Comparison of ENCODE assay signal across 13 cellular contexts in genomic region chr1:151906324-151906645, GRCh38. TPM values are rescaled to one million over a fixed set of nuclear protein-coding genes. Genes with fewer than 3 reads are reported as not detected.
DNase-seq lines count a peak whose midpoint lies in the region; ATAC-seq, FAIRE-seq and TF ChIP-seq lines count a peak whose summit lies in the region.
"Not testable (repeated sequence)": the region's sequence is repeated elsewhere in the genome, so short reads cannot be mapped to it uniquely, and the experiment has no call there.
"Had no signal": no experiment of that assay in that cellular context is flagged by ENCODE, and none has a peak within 500 bp of the region (broad histone marks: within the 10 kb centered on the region; RNA-seq: fewer than 3 reads in every experiment).

No MANE protein-coding gene starts in this region.

- not testable (repeated sequence) for H3K27me3 Mint-ChIP-seq in CD4-positive, alpha-beta T cell; T-helper 17 cell; activated CD4-positive, alpha-beta T cell treated with anti-CD3 and anti-CD28 coated beads for 36 hours; activated CD8-positive, alpha-beta T cell treated with anti-CD3 and anti-CD28 coated beads, Interleukin-2, amount 10 ng/mL, durations not matched to agents 7 days and 5 days (ENCODE audit: low read depth); activated naive CD4-positive, alpha-beta T cell treated with anti-CD3 and anti-CD28 coated beads, Interleukin-2, amount 10 ng/mL, durations not matched to agents 7 days and 5 days

- H3K4me1 Mint-ChIP-seq in CD4-positive, alpha-beta T cell (ENCODE audit: low read depth), result peaks cover 69% of the 10 kb centered on the region
- peaks cover 41% of the 10 kb centered on the region for H3K4me1 Mint-ChIP-seq in T-helper 17 cell
- peaks cover 63% of the 10 kb centered on the region for H3K4me1 Mint-ChIP-seq in activated CD4-positive, alpha-beta T cell treated with anti-CD3 and anti-CD28 coated beads for 36 hours
- H3K4me1 Mint-ChIP-seq in activated CD8-positive, alpha-beta T cell treated with anti-CD3 and anti-CD28 coated beads, Interleukin-2, amount 10 ng/mL, durations not matched to agents 7 days and 5 days (ENCODE audit: low read depth), result peaks cover 62% of the 10 kb centered on the region
- H3K4me1 Mint-ChIP-seq in activated naive CD4-positive, alpha-beta T cell treated with anti-CD3 and anti-CD28 coated beads, Interleukin-2, amount 10 ng/mL, durations not matched to agents 7 days and 5 days, result peaks cover 62% of the 10 kb centered on the region

- not testable (repeated sequence) for BruUV-seq in K562 (replicated peaks; lab: Mats Ljungman, UMichigan)

- intact Hi-C loops in CD4-positive, alpha-beta T cell (cut with DNase I, micrococcal nuclease); K562 (cut with micrococcal nuclease); kidney (cut with DNase I): not testable (repeated sequence)
- intact Hi-C loops in activated CD4-positive, alpha-beta T cell treated with anti-CD3 and anti-CD28 coated beads for 36 hours (cut with DNase I, micrococcal nuclease), result loop anchor here in 1 of 2 experiments (5.0 kb wide), 2 partner anchors 294 to 449 kb away; partner anchors contain the start of genes POGZ and SNX27

- not testable (repeated sequence) for ATAC-seq in CD4-positive, alpha-beta T cell (ENCODE audit: poor library complexity); T-helper 17 cell; activated CD4-positive, alpha-beta T cell treated with anti-CD3 and anti-CD28 coated beads for 36 hours; activated CD8-positive, alpha-beta T cell treated with anti-CD3 and anti-CD28 coated beads, Interleukin-2, amount 10 ng/mL, durations not matched to agents 7 days and 5 days; K562

- H3K18ac ChIP-seq in trophoblast cell (ENCODE audit: low read length), result not testable (repeated sequence)

- peaks cover 12% of the 10 kb centered on the region for H3K79me1 ChIP-seq in trophoblast cell (ENCODE audit: low read length)

- H3K23ac ChIP-seq in trophoblast cell (ENCODE audit: low read length), result not testable (repeated sequence)

- not testable (repeated sequence) for H4K12ac ChIP-seq in trophoblast cell (ENCODE audit: low read depth, low read length)

- not testable (repeated sequence) for H3K27me3 ChIP-seq in CD4-positive, alpha-beta T cell (ENCODE audit: control insufficient read depth, insufficient read depth, low read length); K562 (ENCODE audit: control insufficient read depth in 2 of 2, insufficient read depth in 2 of 2, low read length in 2 of 2); trophoblast cell (ENCODE audit: insufficient read depth, low read length)

- not testable (repeated sequence) for H3K14ac ChIP-seq in trophoblast cell (ENCODE audit: low read length)

- H4K8ac ChIP-seq in trophoblast cell (ENCODE audit: low read depth, low read length), result not testable (repeated sequence)

- H4K20me1 ChIP-seq in K562 (replicated peaks; ENCODE audit: control insufficient read depth, insufficient read depth, low read length), result not testable (repeated sequence)

- not testable (repeated sequence) for DNase-seq in CD4-positive, alpha-beta T cell; T-helper 17 cell; activated CD4-positive, alpha-beta T cell treated with anti-CD3 and anti-CD28 coated beads for 36 hours; activated CD8-positive, alpha-beta T cell treated with anti-CD3 and anti-CD28 coated beads, Interleukin-2, amount 10 ng/mL, durations not matched to agents 7 days and 5 days; activated naive CD4-positive, alpha-beta T cell treated with anti-CD3 and anti-CD28 coated beads, Interleukin-2, amount 10 ng/mL, durations not matched to agents 7 days and 5 days; K562 (ENCODE audit: extremely low read depth in 1 of 4, low spot score in 3 of 4); trophoblast cell
- DNase-seq in kidney, result peak; percentile 75

- not testable (repeated sequence) for H3K4me3 Mint-ChIP-seq in CD4-positive, alpha-beta T cell; activated CD4-positive, alpha-beta T cell treated with anti-CD3 and anti-CD28 coated beads for 36 hours; activated CD8-positive, alpha-beta T cell treated with anti-CD3 and anti-CD28 coated beads, Interleukin-2, amount 10 ng/mL, durations not matched to agents 7 days and 5 days; activated naive CD4-positive, alpha-beta T cell treated with anti-CD3 and anti-CD28 coated beads, Interleukin-2, amount 10 ng/mL, durations not matched to agents 7 days and 5 days
- peak overlapping the region; percentile 49 for H3K4me3 Mint-ChIP-seq in T-helper 17 cell

- not testable (repeated sequence) for H3K4ac ChIP-seq in trophoblast cell (ENCODE audit: low read depth, low read length)

- not testable (repeated sequence) for H2BK120ac ChIP-seq in trophoblast cell (ENCODE audit: insufficient read depth, low read length, poor library complexity)

- POLR2A ChIA-PET in CD4-positive, alpha-beta T cell (lab: Charles Lee), result interaction anchor here (0.6 to 8.1 kb wide), 2 partner anchors 9 to 244 kb away, joined by 3 to 106 read pairs; no protein-coding TSS in a partner anchor
- POLR2A ChIA-PET in activated CD4-positive, alpha-beta T cell treated with anti-CD3 and anti-CD28 coated beads for 36 hours (lab: Charles Lee), result not testable (repeated sequence)
- POLR2A ChIA-PET in activated CD8-positive, alpha-beta T cell treated with anti-CD3 and anti-CD28 coated beads, Interleukin-2, amount 10 ng/mL, durations not matched to agents 7 days and 5 days (lab: Charles Lee), result interaction anchor here (1.3 to 4.1 kb wide), 2 partner anchors 8 to 40 kb away, joined by 3 to 30 read pairs; no protein-coding TSS in a partner anchor
- POLR2A ChIA-PET in K562 (lab: Yijun Ruan, JAX), result interaction anchor here (0.8 to 1.9 kb wide), 2 partner anchors 10 to 66 kb away, joined by 3 to 6 read pairs; no protein-coding TSS in a partner anchor

- H2BK12ac ChIP-seq in trophoblast cell (ENCODE audit: low read length), result not testable (repeated sequence)

- WGBS in K562 (ENCODE audit: insufficient coverage, low coverage, missing lambda C conversion rate), result 61% methylated on average over 12 of the region's 14 CpGs
- no CpG with 5 or more reads among the region's 14 CpGs for whole genome bisulfite sequencing in trophoblast cell (ENCODE audit: extremely low coverage, insufficient coverage, insufficient read length)

- H3K36me3 Mint-ChIP-seq in CD4-positive, alpha-beta T cell (ENCODE audit: low read depth), result peaks cover 64% of the 10 kb centered on the region
- H3K36me3 Mint-ChIP-seq in T-helper 17 cell (ENCODE audit: low read depth), result not testable (repeated sequence)
- peaks cover 63% of the 10 kb centered on the region for H3K36me3 Mint-ChIP-seq in activated CD4-positive, alpha-beta T cell treated with anti-CD3 and anti-CD28 coated beads for 36 hours (ENCODE audit: low read depth)
- peaks cover 65% of the 10 kb centered on the region for H3K36me3 Mint-ChIP-seq in activated CD8-positive, alpha-beta T cell treated with anti-CD3 and anti-CD28 coated beads, Interleukin-2, amount 10 ng/mL, durations not matched to agents 7 days and 5 days (ENCODE audit: low read depth)
- peaks cover 57% of the 10 kb centered on the region for H3K36me3 Mint-ChIP-seq in activated naive CD4-positive, alpha-beta T cell treated with anti-CD3 and anti-CD28 coated beads, Interleukin-2, amount 10 ng/mL, durations not matched to agents 7 days and 5 days

- not testable (repeated sequence) for H3K9me1 ChIP-seq in K562 (ENCODE audit: control insufficient read depth, insufficient read depth, low read length)

- H3K27ac ChIP-seq in CD4-positive, alpha-beta T cell (ENCODE audit: low read depth, low read length), result peak overlapping the region; percentile 75
- H3K27ac ChIP-seq in K562 (ENCODE audit: extremely low read depth, low read depth, low read length), result peak overlapping the region; percentile 92
- H3K27ac ChIP-seq in kidney (ENCODE audit: low read depth in 2 of 2, low read length in 2 of 2), result not testable (repeated sequence)
- peak overlapping the region; percentile 33 for H3K27ac ChIP-seq in trophoblast cell (ENCODE audit: low read depth, low read length)

- not testable (repeated sequence) for H3K9me3 ChIP-seq in CD4-positive, alpha-beta T cell (ENCODE audit: control insufficient read depth, low read length); T-helper 17 cell (ENCODE audit: control insufficient read depth, low read length, poor library complexity, severe bottlenecking); kidney (ENCODE audit: control insufficient read depth in 1 of 2, low read length in 2 of 2); trophoblast cell (ENCODE audit: insufficient read depth, low read depth, low read length)
- peaks cover 15% of the 10 kb centered on the region for H3K9me3 ChIP-seq in K562 (replicated peaks; ENCODE audit: control insufficient read depth, insufficient read depth, low read depth, low read length)

- peaks cover 60% of the 10 kb centered on the region for H3K79me2 ChIP-seq in K562 (ENCODE audit: control insufficient read depth, insufficient read depth, low read length)
- not testable (repeated sequence) for H3K79me2 ChIP-seq in trophoblast cell (ENCODE audit: control insufficient read depth, insufficient read depth, low read length, poor library complexity)

- not testable (repeated sequence) for TF ChIP-seq POLR2A in K562 (conservative IDR thresholded peaks at IDR 0.05)

- peak overlapping the region; percentile 89 for H3K27ac Mint-ChIP-seq in CD4-positive, alpha-beta T cell
- peak overlapping the region; percentile 48 for H3K27ac Mint-ChIP-seq in T-helper 17 cell
- peak overlapping the region; percentile 66 for H3K27ac Mint-ChIP-seq in activated CD4-positive, alpha-beta T cell treated with anti-CD3 and anti-CD28 coated beads for 36 hours
- peak overlapping the region; percentile 63 for H3K27ac Mint-ChIP-seq in activated CD8-positive, alpha-beta T cell treated with anti-CD3 and anti-CD28 coated beads, Interleukin-2, amount 10 ng/mL, durations not matched to agents 7 days and 5 days
- H3K27ac Mint-ChIP-seq in activated naive CD4-positive, alpha-beta T cell treated with anti-CD3 and anti-CD28 coated beads, Interleukin-2, amount 10 ng/mL, durations not matched to agents 7 days and 5 days, result peak overlapping the region; percentile 76

- not testable (repeated sequence) for H2AK5ac ChIP-seq in trophoblast cell (ENCODE audit: low read length)

- H2AFZ ChIP-seq in K562 (ENCODE audit: low read depth, low read length); trophoblast cell (ENCODE audit: insufficient read depth, low read length, poor library complexity): not testable (repeated sequence)

- not testable (repeated sequence) for H2BK5ac ChIP-seq in trophoblast cell (ENCODE audit: low read depth, low read length, poor library complexity)

- in situ Hi-C loops in K562 (cut with MboI), result not testable (repeated sequence)

- H4K91ac ChIP-seq in trophoblast cell (ENCODE audit: low read depth, low read length), result not testable (repeated sequence)

- TF ChIP-seq EP300 in K562 (IDR thresholded peaks at IDR 0.05; ENCODE audit: low read length), result not testable (repeated sequence)

- H3K36me3 ChIP-seq in K562 (ENCODE audit: control insufficient read depth, insufficient read depth, low read length), result peaks cover 30% of the 10 kb centered on the region
- not testable (repeated sequence) for H3K36me3 ChIP-seq in kidney (ENCODE audit: control insufficient read depth in 1 of 2, insufficient read depth in 2 of 2, low read length in 2 of 2); trophoblast cell (ENCODE audit: control insufficient read depth in 1 of 2, insufficient read depth in 2 of 2, low read length in 2 of 2)

- H3K9ac ChIP-seq in K562 (ENCODE audit: insufficient read depth in 1 of 2, low read depth in 2 of 2, low read length in 2 of 2), result peak overlapping the region; percentile 64 to 75; a peak in 3 of 4 replicates
- not testable (repeated sequence) for H3K9ac ChIP-seq in kidney (ENCODE audit: low read length in 2 of 2); trophoblast cell (ENCODE audit: low read length)

- not testable (repeated sequence) for TF ChIP-seq RAD21 in K562 (CRISPR knock-in tag; conservative IDR thresholded peaks at IDR 0.05 in 1 of 2, IDR thresholded peaks at IDR 0.05 in 1 of 2)

- H3K4me2 ChIP-seq in K562 (ENCODE audit: insufficient read depth, low read length), result peak overlapping the region; percentile 61
- not testable (repeated sequence) for H3K4me2 ChIP-seq in trophoblast cell (ENCODE audit: low read length)

- H3K4me3 ChIP-seq in K562, result 0 out of 2 replicates have a peak overlapping the region, but pooled peaks have one; percentile 5
- H3K4me3 ChIP-seq in kidney (ENCODE audit: low read length in 2 of 2); trophoblast cell (ENCODE audit: low read depth, low read length): not testable (repeated sequence)

- H3K9me3 Mint-ChIP-seq in CD4-positive, alpha-beta T cell, result not testable (repeated sequence)
- peaks cover 28% of the 10 kb centered on the region for H3K9me3 Mint-ChIP-seq in activated CD4-positive, alpha-beta T cell treated with anti-CD3 and anti-CD28 coated beads for 36 hours (ENCODE audit: low read depth)
- H3K9me3 Mint-ChIP-seq in activated CD8-positive, alpha-beta T cell treated with anti-CD3 and anti-CD28 coated beads, Interleukin-2, amount 10 ng/mL, durations not matched to agents 7 days and 5 days (ENCODE audit: insufficient read depth), result peaks cover 48% of the 10 kb centered on the region
- H3K9me3 Mint-ChIP-seq in activated naive CD4-positive, alpha-beta T cell treated with anti-CD3 and anti-CD28 coated beads, Interleukin-2, amount 10 ng/mL, durations not matched to agents 7 days and 5 days, result peaks cover 36% of the 10 kb centered on the region

- FAIRE-seq in K562 (lab: Jason Lieb, UNC); kidney (lab: Jason Lieb, UNC): not testable (repeated sequence)

- CTCF ChIA-PET in CD4-positive, alpha-beta T cell (lab: Charles Lee); activated CD4-positive, alpha-beta T cell treated with anti-CD3 and anti-CD28 coated beads for 36 hours (lab: Charles Lee); activated naive CD4-positive, alpha-beta T cell treated with anti-CD3 and anti-CD28 coated beads, Interleukin-2, amount 10 ng/mL, durations not matched to agents 7 days and 5 days (lab: Charles Lee); K562 (lab: Yijun Ruan, JAX; ENCODE audit: low intra/inter-chr PET ratio): not testable (repeated sequence)
- CTCF ChIA-PET in activated CD8-positive, alpha-beta T cell treated with anti-CD3 and anti-CD28 coated beads, Interleukin-2, amount 10 ng/mL, durations not matched to agents 7 days and 5 days (lab: Charles Lee), result interaction anchor here (1.5 to 4.0 kb wide), 2 partner anchors 8 to 62 kb away, joined by 5 to 43 read pairs; no protein-coding TSS in a partner anchor

- H3K4me1 ChIP-seq in K562 (replicated peaks in 1 of 2; ENCODE audit: control insufficient read depth in 2 of 2, insufficient read depth in 2 of 2, low read length in 2 of 2), result peaks cover 16 to 32% of the 10 kb centered on the region in 2 experiments
- H3K4me1 ChIP-seq in kidney (ENCODE audit: control insufficient read depth in 1 of 2, insufficient read depth in 1 of 2, low read depth in 1 of 2, low read length in 2 of 2); trophoblast cell (ENCODE audit: control insufficient read depth in 1 of 2, insufficient read depth in 2 of 2, low read length in 2 of 2): not testable (repeated sequence)

- TF ChIP-seq CTCF in CD4-positive, alpha-beta T cell (IDR thresholded peaks at IDR 0.05); K562 (IDR thresholded peaks at IDR 0.05 in 2 of 3, conservative IDR thresholded peaks at IDR 0.05 in 1 of 3; ENCODE audit: insufficient read depth in 2 of 3, low read depth in 1 of 3, low read length in 3 of 3); kidney (IDR thresholded peaks at IDR 0.05; ENCODE audit: borderline replicate concordance, extremely low read depth, insufficient read depth): not testable (repeated sequence)

RNA-seq across cellular contexts. Expression of gene THEM4, which starts 3.0 kb away (rescaled TPM):
- 10 to 100 TPM; 24.0 to 24.5 TPM for total RNA-seq in CD4-positive, alpha-beta T cell
- 10 to 100 TPM; 42.2 to 57.3 TPM for total RNA-seq in T-helper 17 cell
- 10 to 100 TPM; 23.9 to 26.0 TPM for total RNA-seq in activated CD4-positive, alpha-beta T cell treated with anti-CD3 and anti-CD28 coated beads for 36 hours
- total RNA-seq in activated CD8-positive, alpha-beta T cell treated with anti-CD3 and anti-CD28 coated beads, Interleukin-2, amount 10 ng/mL, durations not matched to agents 7 days and 5 days, result 10 to 100 TPM; 29.8 to 31.7 TPM
- 53.2 and 120 TPM in 2 replicates for total RNA-seq in K562 (2011; cell fraction: chromatin; rRNA removed; ENCODE audit: low replicate concordance)
- 23.0 and 26.2 TPM in 2 replicates for total RNA-seq in K562 (2011; cell fraction: nucleolus; rRNA removed)
- total RNA-seq in K562 (2011; cell fraction: nucleoplasm; rRNA removed), result 66.9 and 102 TPM in 2 replicates
- total RNA-seq in K562 (2014; rRNA removed), result 24.5 and 25.2 TPM in 2 replicates
- total RNA-seq in K562 (2014; rRNA removed; fragmentation: Illumina TruSeq; extraction: Trizol), result 35.3 and 41.1 TPM in 2 replicates
- total RNA-seq in K562 (2015; rRNA removed; fragmentation: Illumina TruSeq; extraction: Trizol), result 39.3 and 39.7 TPM in 2 replicates
- total RNA-seq in K562 (2021), result 25.5 and 27.4 TPM in 2 replicates
- 51.3 and 71.9 TPM in 2 replicates for polyA plus RNA-seq in K562 (2011; rRNA removed)
- 24.2 and 40.1 TPM in 2 replicates for polyA plus RNA-seq in K562 (2011; cell fraction: cytosol; rRNA removed)
- polyA plus RNA-seq in K562 (2011; cell fraction: nucleus; rRNA removed), result 43.7 and 48.1 TPM in 2 replicates
- 30.8 and 33.7 TPM in 2 replicates for polyA plus RNA-seq in K562 (2012)
- 45.7 and 48.3 TPM in 2 replicates for polyA plus RNA-seq in K562 (2014; fragmentation: Illumina TruSeq; extraction: Trizol)
- polyA plus RNA-seq in K562 (2014; fragmentation: Nextera tagmentation; extraction: Ambion mirVana), result 10 to 100 TPM in 1 of 2 experiments, 1 to 10 TPM in 1; 8.6 to 12.5 TPM
- 46.1 and 48.7 TPM in 2 replicates for polyA plus RNA-seq in K562 (2014; rRNA removed)
- polyA minus RNA-seq in K562 (2011; rRNA and poly(A)+ RNA removed), result 45.0 and 48.8 TPM in 2 replicates
- polyA minus RNA-seq in K562 (2011; cell fraction: cytosol; rRNA and poly(A)+ RNA removed), result 16.4 and 20.0 TPM in 2 replicates
- polyA minus RNA-seq in K562 (2011; cell fraction: nucleus; rRNA and poly(A)+ RNA removed), result 20.3 and 21.3 TPM in 2 replicates
- total RNA-seq in kidney, result 17.5 TPM
- polyA plus RNA-seq in kidney (ENCODE audit: insufficient read depth, low read depth, low replicate concordance), result 27.9 TPM
- 5.0 and 5.5 TPM in 2 replicates for polyA plus RNA-seq in trophoblast cell (2013)
- total RNA-seq: G401 had no signal

RNA-seq across cellular contexts. Expression of gene THEM5, which starts 52.8 kb away (rescaled TPM):
- not detected for total RNA-seq in CD4-positive, alpha-beta T cell
- total RNA-seq in T-helper 17 cell, result under 1 TPM in 1 of 2 donors, not detected in 1; 0.89 TPM
- total RNA-seq in activated CD4-positive, alpha-beta T cell treated with anti-CD3 and anti-CD28 coated beads for 36 hours, result not detected
- not detected for total RNA-seq in activated CD8-positive, alpha-beta T cell treated with anti-CD3 and anti-CD28 coated beads, Interleukin-2, amount 10 ng/mL, durations not matched to agents 7 days and 5 days
- not detected in 2 replicates for total RNA-seq in K562 (2011; cell fraction: chromatin; rRNA removed; ENCODE audit: low replicate concordance)
- not detected in 2 replicates for total RNA-seq in K562 (2011; cell fraction: nucleolus; rRNA removed)
- total RNA-seq in K562 (2011; cell fraction: nucleoplasm; rRNA removed), result not detected in 2 replicates
- not detected in 2 replicates for total RNA-seq in K562 (2014; rRNA removed)
- total RNA-seq in K562 (2014; rRNA removed; fragmentation: Illumina TruSeq; extraction: Trizol), result not detected in 2 replicates
- total RNA-seq in K562 (2015; rRNA removed; fragmentation: Illumina TruSeq; extraction: Trizol), result not detected in 2 replicates
- not detected in 2 replicates for total RNA-seq in K562 (2021)
- not detected in 2 replicates for polyA plus RNA-seq in K562 (2011; rRNA removed)
- not detected in 2 replicates for polyA plus RNA-seq in K562 (2011; cell fraction: cytosol; rRNA removed)
- not detected in 2 replicates for polyA plus RNA-seq in K562 (2011; cell fraction: nucleus; rRNA removed)
- not detected in 2 replicates for polyA plus RNA-seq in K562 (2012)
- not detected in 2 replicates for polyA plus RNA-seq in K562 (2014; fragmentation: Illumina TruSeq; extraction: Trizol)
- polyA plus RNA-seq in K562 (2014; fragmentation: Nextera tagmentation; extraction: Ambion mirVana), result not detected
- not detected in 2 replicates for polyA plus RNA-seq in K562 (2014; rRNA removed)
- not detected in 2 replicates for polyA minus RNA-seq in K562 (2011; rRNA and poly(A)+ RNA removed)
- polyA minus RNA-seq in K562 (2011; cell fraction: cytosol; rRNA and poly(A)+ RNA removed), result not detected in 2 replicates
- polyA minus RNA-seq in K562 (2011; cell fraction: nucleus; rRNA and poly(A)+ RNA removed), result not detected in 2 replicates
- not detected for total RNA-seq in kidney
- not detected for polyA plus RNA-seq in kidney (ENCODE audit: insufficient read depth, low read depth, low replicate concordance)
- 9.2 and 11.3 TPM in 2 replicates for polyA plus RNA-seq in trophoblast cell (2013)
- total RNA-seq: G401, GM12878, H4, HFFc6, HT1080 had no signal
